Comparison of ENCODE assay signal across 11 cellular contexts in the genomic region with DNA sequence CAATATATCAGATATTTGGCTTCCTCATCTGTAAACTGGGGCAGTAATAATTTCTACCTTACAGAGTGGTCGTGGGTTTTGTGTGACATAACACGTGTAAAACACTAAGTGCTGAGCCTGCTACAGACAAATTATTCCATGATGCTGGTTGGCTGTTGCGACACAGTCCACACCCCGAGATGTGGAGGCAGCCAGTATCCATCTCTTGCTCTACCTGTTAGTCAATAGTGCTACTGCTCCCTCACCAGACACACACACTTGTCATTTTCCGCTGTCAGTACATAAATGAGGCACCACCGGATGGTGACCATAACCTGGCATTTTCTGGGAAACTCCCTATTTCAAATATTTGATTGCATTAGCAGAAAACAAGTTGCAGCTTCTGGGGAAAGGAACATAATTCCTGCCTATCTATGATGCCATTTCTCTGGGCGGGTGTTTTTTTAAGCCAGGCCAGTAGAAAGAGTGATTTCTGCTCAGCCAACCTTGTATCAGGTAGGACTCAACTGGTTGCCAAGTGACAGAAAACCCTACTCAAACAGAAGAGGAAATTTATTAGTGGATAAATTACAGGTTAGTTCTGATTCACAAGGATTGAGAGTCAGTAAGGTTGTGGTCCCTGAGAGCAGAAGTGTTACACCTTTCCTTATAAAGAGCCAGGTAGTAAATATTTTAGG. TPM values are rescaled to one million over a fixed set of nuclear protein-coding genes. Genes with fewer than 3 reads are reported as not detected.
DNase-seq lines count a peak whose midpoint lies in the region; ATAC-seq, FAIRE-seq and TF ChIP-seq lines count a peak whose summit lies in the region.
"Had no signal": no experiment of that assay in that cellular context is flagged by ENCODE, and none has a peak within 500 bp of the region (broad histone marks: within the 10 kb centered on the region; RNA-seq: fewer than 3 reads in every experiment).

No MANE protein-coding gene starts in this region.

- POLR2A ChIA-PET in A549 (lab: Yijun Ruan, JAX), result no interaction called here

- H3K27me3 ChIP-seq in smooth muscle cell (ENCODE audit: low read depth), result no peaks in the 10 kb centered on the region

- H3K9ac ChIP-seq in smooth muscle cell (ENCODE audit: low read depth), result no peak overlapping the region

- no peak for TF ChIP-seq RAD21 in A549 (conservative IDR thresholded peaks at IDR 0.05 in 1 of 2, IDR thresholded peaks at IDR 0.05 in 1 of 2)

- FAIRE-seq in A549 (lab: Jason Lieb, UNC) (peak; percentile 36), islet of Langerhans (lab: Jason Lieb, UNC) (peak; percentile 94)

- no peak for DNase-seq in A549 (ENCODE audit: low read depth in 1 of 2, low spot score in 1 of 2)
- DNase-seq in smooth muscle cell (lab: John Stamatoyannopoulos, UW; ENCODE audit: unreplicated experiment), result no peak
- DNase-seq in NOMO-1 (lab: John Stamatoyannopoulos, UW; ENCODE audit: unreplicated experiment in 2 of 2), result no peak
- DNase-seq in NCI-H1048 (lab: John Stamatoyannopoulos, UW), result no peak
- no peak for DNase-seq in NCI-H526 treated with DMSO at 0.1 percent for 48 hours (lab: John Stamatoyannopoulos, UW)
- DNase-seq: C1 segment of cervical spinal cord, NCI-H524, SIG-M5 had no signal

- H3K4me2 ChIP-seq in A549, result no peak overlapping the region
- H3K4me2 ChIP-seq in smooth muscle cell, result no peak overlapping the region

- no peaks in the 10 kb centered on the region for H3F3A ChIP-seq in smooth muscle cell (ENCODE audit: low read depth)

- TF ChIP-seq POLR2A in A549 (IDR thresholded peaks at IDR 0.05; ENCODE audit: low read length), result no peak

- no peaks in the 10 kb centered on the region for H3K79me2 ChIP-seq in smooth muscle cell (ENCODE audit: low read depth)

- ATAC-seq in A549 (no peak), GM18868 (IDR thresholded peaks at IDR 0.05; ENCODE audit: unreplicated experiment) (peak; percentile 76)

- CTCF ChIA-PET in A549 (lab: Yijun Ruan, JAX), result interaction anchor here (0.6 to 3.2 kb wide), 11 partner anchors 10 to 1215 kb away, joined by 3 to 21 read pairs (median 5); a partner anchor contains a TSS

- WGBS in A549 (ENCODE audit: missing lambda C conversion rate), result 74% methylated on average over 7 of the region's 7 CpGs
- whole genome bisulfite sequencing in smooth muscle cell (ENCODE audit: low lambda C conversion rate), result 85% methylated on average over 7 of the region's 7 CpGs

- no peaks in the 10 kb centered on the region for H4K20me1 ChIP-seq in smooth muscle cell (ENCODE audit: low read depth)

- TF ChIP-seq EP300 in A549 (IDR thresholded peaks at IDR 0.05), result no peak

- TF ChIP-seq CTCF in A549 (IDR thresholded peaks at IDR 0.05) (no peak), VCaP (conservative IDR thresholded peaks at IDR 0.05) (no peak), smooth muscle cell (IDR thresholded peaks at IDR 0.05; ENCODE audit: borderline replicate concordance, insufficient read depth, poor library complexity, severe bottlenecking) (no peak)

- H3K27ac ChIP-seq in A549 (no peak overlapping the region), VCaP (peak overlapping the region; percentile 62), smooth muscle cell (ENCODE audit: low read depth) (no peak overlapping the region)

- H3K9me3 ChIP-seq in A549 (no peaks in the 10 kb centered on the region), smooth muscle cell (replicated peaks; ENCODE audit: low read depth) (no peaks in the 10 kb centered on the region)

- H3K36me3 ChIP-seq in smooth muscle cell (ENCODE audit: low read depth), result no peaks in the 10 kb centered on the region

- H2AFZ ChIP-seq in smooth muscle cell (ENCODE audit: low read depth), result no peak overlapping the region

- H3K4me3 ChIP-seq in A549, result no peak overlapping the region
- H3K4me3 ChIP-seq in smooth muscle cell, result no peak overlapping the region

- H3K4me1 ChIP-seq in A549 (no peaks in the 10 kb centered on the region), smooth muscle cell (ENCODE audit: low read depth) (no peaks in the 10 kb centered on the region)

TF ChIP-seq in A549, 52 proteins besides CTCF, POLR2A, EP300 and RAD21:
- TF ChIP-seq MAFK (IDR thresholded peaks at IDR 0.05; ENCODE audit: partially characterized antibody) (no peak), CEBPB (IDR thresholded peaks at IDR 0.05) (0 out of 4 replicates have a peak, but pooled peaks of 1 of the 2 experiments have one; percentile 21), NR3C1 (IDR thresholded peaks at IDR 0.05) (no peak), CHD2 (IDR thresholded peaks at IDR 0.05; ENCODE audit: low read length, partially characterized antibody) (no peak)

RNA-seq across cellular contexts. Expression of a gene that starts 24.1 kb away (rescaled TPM):
- 28.8 and 33.7 TPM in 2 replicates for polyA plus RNA-seq in A549 (2011; rRNA removed)
- polyA plus RNA-seq in A549 (2012; cell fraction: cytosol; rRNA removed), result 8.5 and 9.8 TPM in 2 replicates
- 4.3 and 8.2 TPM in 2 replicates for polyA plus RNA-seq in A549 (2012; cell fraction: nucleus; rRNA removed)
- polyA plus RNA-seq in A549 (2017; fragmentation: RNase III; extraction: RNeasy Plus Mini Kit Qiagen cat#74134 plus additional on column Dnase treatment), result 81.4 to 82.3 TPM (median 81.6 TPM) in 3 replicates
- polyA minus RNA-seq in A549 (2011; rRNA and poly(A)+ RNA removed), result 25.9 and 27.6 TPM in 2 replicates
- 36.4 and 51.5 TPM in 2 replicates for total RNA-seq in smooth muscle cell
- polyA plus RNA-seq in smooth muscle cell, result 49.3 and 52.2 TPM in 2 replicates
